17 cellular contexts compared by ENCODE assay signal in genomic region chr22:32830473-32830872, GRCh38. TPM values are rescaled to one million over a fixed set of nuclear protein-coding genes. Genes with fewer than 3 reads are reported as not detected.
DNase-seq lines count a peak whose midpoint lies in the region; ATAC-seq and TF ChIP-seq lines count a peak whose summit lies in the region.
"Had no signal": no experiment of that assay in that cellular context is flagged by ENCODE, and none has a peak within 500 bp of the region (broad histone marks: within the 10 kb centered on the region; RNA-seq: fewer than 3 reads in every experiment).

No MANE protein-coding gene starts in this region.

- peak; percentile 42 for DNase-seq in brain microvascular endothelial cell
- peak; percentile 72 for DNase-seq in left ventricle myocardium inferior
- no peak for DNase-seq in tibial nerve (ENCODE audit: low spot score in 2 of 2)
- DNase-seq in activated CD4-positive, alpha-beta T cell treated with anti-CD3 and anti-CD28 coated beads for 1 hour = no peak
- DNase-seq in T-cell = no peak
- no peak for DNase-seq in mesothelial cell of epicardium (ENCODE audit: low spot score in 2 of 2, unreplicated experiment in 2 of 2)
- no peak for DNase-seq in coronary artery (ENCODE audit: low spot score)
- DNase-seq: activated CD4-positive, CD25-positive, alpha-beta regulatory T cell treated with anti-CD3 and anti-CD28 coated beads, Interleukin-2, amount 50 U/mL, for 72 hours; activated naive CD8-positive, alpha-beta T cell treated with anti-CD3 and anti-CD28 coated beads, Interleukin-2, amount 50 U/mL, for 24 hours; activated T-cell treated with anti-CD3 and anti-CD28 coated beads, Interleukin-2, amount 50 U/mL, for 24 hours; effector CD4-positive, alpha-beta T cell; posterior cingulate gyrus; stimulated activated naive CD4-positive, alpha-beta T cell had no signal

- intact Hi-C loops in left ventricle myocardium inferior (cut with micrococcal nuclease) = no loop called here

- H3K27ac Mint-ChIP-seq in nephron (peak overlapping the region; percentile 18 to 63 (median 56)), T-cell (no peak overlapping the region), mesothelial cell of epicardium (no peak overlapping the region)
- H3K27ac Mint-ChIP-seq: activated naive CD8-positive, alpha-beta T cell treated with anti-CD3 and anti-CD28 coated beads, Interleukin-2, amount 50 U/mL, for 24 hours; activated T-cell treated with anti-CD3 and anti-CD28 coated beads, Interleukin-2, amount 50 U/mL, for 24 hours; memory B cell had no signal

- ATAC-seq in T-cell (replicated peaks in 1 of 4) = no peak
- ATAC-seq: activated naive CD8-positive, alpha-beta T cell treated with anti-CD3 and anti-CD28 coated beads, Interleukin-2, amount 50 U/mL, for 24 hours had no signal

- POLR2A ChIA-PET in T-cell (lab: Charles Lee) = interaction anchor here in 1 of 2 donors (0.6 kb wide), 1 partner anchor 299 kb away, joined by 3 read pairs; no protein-coding TSS in a partner anchor

- H3K4me1 ChIP-seq in left ventricle myocardium inferior (peaks cover 100% of the 10 kb centered on the region), tibial nerve (peaks cover 0 to 95% (median 62%) of the 10 kb centered on the region in 4 donors)
- H3K4me1 ChIP-seq: HAP-1 had no signal

- no peak for TF ChIP-seq POLR2A in tibial nerve (IDR thresholded peaks at IDR 0.05)

- CTCF ChIA-PET in T-cell (lab: Charles Lee) = no interaction called here

- H3K36me3 ChIP-seq in brain microvascular endothelial cell (replicated peaks) (peaks cover 78% of the 10 kb centered on the region), left ventricle myocardium inferior (peaks cover 44% of the 10 kb centered on the region), tibial nerve (peaks cover 0 to 23% (median 0%) of the 10 kb centered on the region in 3 donors)
- H3K36me3 ChIP-seq: HAP-1 had no signal

- H3K27me3 Mint-ChIP-seq in nephron (ENCODE audit: low read depth) (no peaks in the 10 kb centered on the region), T-cell (peaks cover 0 to 7% of the 10 kb centered on the region in 2 donors), mesothelial cell of epicardium (ENCODE audit: low read depth) (no peaks in the 10 kb centered on the region)
- H3K27me3 Mint-ChIP-seq: activated naive CD8-positive, alpha-beta T cell treated with anti-CD3 and anti-CD28 coated beads, Interleukin-2, amount 50 U/mL, for 24 hours; activated T-cell treated with anti-CD3 and anti-CD28 coated beads, Interleukin-2, amount 50 U/mL, for 24 hours had no signal

- WGBS in tibial nerve, 2 donors = 35 to 36% methylated on average over 11 of the region's 11 CpGs

- peak in 1 of 2 donors; percentile 53 for TF ChIP-seq EP300 in tibial nerve (IDR thresholded peaks at IDR 0.05)

- in situ Hi-C loops in brain microvascular endothelial cell (cut with HindIII; ENCODE audit: low pct_ligation_motif_present, low sequenced_read_pairs) = no loop called here

- peak overlapping the region; percentile 6 for H3K27ac ChIP-seq in brain microvascular endothelial cell
- peak overlapping the region; percentile 86 for H3K27ac ChIP-seq in left ventricle myocardium inferior (replicated peaks)
- peak overlapping the region in 3 of 4 donors; percentile 44 to 80 (median 72) for H3K27ac ChIP-seq in tibial nerve
- no peak overlapping the region for H3K27ac ChIP-seq in coronary artery

- H3K4me3 ChIP-seq in brain microvascular endothelial cell (ENCODE audit: low read depth, low read length) (no peak overlapping the region), left ventricle myocardium inferior (peak overlapping the region; percentile 18), tibial nerve (no peak overlapping the region), coronary artery (no peak overlapping the region)
- H3K4me3 ChIP-seq: HAP-1 had no signal

- no peaks in the 10 kb centered on the region for H3K27me3 ChIP-seq in brain microvascular endothelial cell (replicated peaks)
- H3K27me3 ChIP-seq in left ventricle myocardium inferior (ENCODE audit: low read depth) = no peaks in the 10 kb centered on the region
- H3K27me3 ChIP-seq in tibial nerve = no peaks in the 10 kb centered on the region

- H3K9me3 ChIP-seq in left ventricle myocardium inferior (replicated peaks) = no peaks in the 10 kb centered on the region
- no peaks in the 10 kb centered on the region for H3K9me3 ChIP-seq in tibial nerve
- H3K9me3 ChIP-seq: HAP-1 had no signal

- H3K4me1 Mint-ChIP-seq in nephron (peaks cover 79% of the 10 kb centered on the region), T-cell (peaks cover 12 to 16% (median 14%) of the 10 kb centered on the region in 3 donors), mesothelial cell of epicardium (peaks cover 35% of the 10 kb centered on the region)
- H3K4me1 Mint-ChIP-seq: memory B cell had no signal

- H3K36me3 Mint-ChIP-seq in nephron (ENCODE audit: low read depth) (peaks cover 5% of the 10 kb centered on the region), T-cell (no peaks in the 10 kb centered on the region), mesothelial cell of epicardium (peaks cover 3% of the 10 kb centered on the region)
- H3K36me3 Mint-ChIP-seq: memory B cell had no signal

- no peaks in the 10 kb centered on the region for H3K9me3 Mint-ChIP-seq in nephron
- no peaks in the 10 kb centered on the region for H3K9me3 Mint-ChIP-seq in T-cell
- no peaks in the 10 kb centered on the region for H3K9me3 Mint-ChIP-seq in mesothelial cell of epicardium
- H3K9me3 Mint-ChIP-seq: activated naive CD8-positive, alpha-beta T cell treated with anti-CD3 and anti-CD28 coated beads, Interleukin-2, amount 50 U/mL, for 24 hours; activated T-cell treated with anti-CD3 and anti-CD28 coated beads, Interleukin-2, amount 50 U/mL, for 24 hours; memory B cell had no signal

- H3K4me3 Mint-ChIP-seq in nephron = peak overlapping the region in 1 of 3 experiments; percentile 33
- H3K4me3 Mint-ChIP-seq in T-cell = no peak overlapping the region
- H3K4me3 Mint-ChIP-seq in mesothelial cell of epicardium = no peak overlapping the region
- H3K4me3 Mint-ChIP-seq: activated naive CD8-positive, alpha-beta T cell treated with anti-CD3 and anti-CD28 coated beads, Interleukin-2, amount 50 U/mL, for 24 hours; activated T-cell treated with anti-CD3 and anti-CD28 coated beads, Interleukin-2, amount 50 U/mL, for 24 hours; memory B cell had no signal

- TF ChIP-seq CTCF in brain microvascular endothelial cell (IDR thresholded peaks at IDR 0.05; ENCODE audit: low read depth, low read length, missing control alignments) (no peak), left ventricle myocardium inferior (IDR thresholded peaks at IDR 0.05; ENCODE audit: borderline replicate concordance) (no peak), nephron (IDR thresholded peaks at IDR 0.05; ENCODE audit: unreplicated experiment in 3 of 3) (no peak), tibial nerve (IDR thresholded peaks at IDR 0.05) (no peak), mesothelial cell of epicardium (IDR thresholded peaks at IDR 0.05; ENCODE audit: unreplicated experiment) (no peak), coronary artery (IDR thresholded peaks at IDR 0.05) (no peak)

RNA-seq across cellular contexts. Expression of gene TIMP3, which starts 29.0 kb away (rescaled TPM):
- total RNA-seq in left ventricle myocardium inferior (250 TPM), tibial nerve (1,000 to 10,000 TPM in 1 of 4 donors, 100 to 1,000 TPM in 3; 300 to 1,106 (median 939) TPM), T-cell (1 to 10 TPM in 3 of 5 donors, under 1 TPM in 2; 0.07 to 1.7 (median 1.1) TPM), mesothelial cell of epicardium (65.9 to 68.2 TPM (median 67.2 TPM) in 3 replicates)
- total RNA-seq: HT-29 had no signal

Comparison
In these comparisons a context has a peak if more than half of its experiments do, and no peak if none do; other contexts are left out.
1. DNase-seq: peak in brain microvascular endothelial cell (single experiment) and left ventricle myocardium inferior (single experiment); none in tibial nerve (0 of 2), activated CD4-positive, alpha-beta T cell treated with anti-CD3 and anti-CD28 coated beads for 1 hour (single experiment), T-cell (0 of 34), mesothelial cell of epicardium (0 of 2) and coronary artery (single experiment).
2. H3K27ac ChIP-seq: peak in brain microvascular endothelial cell (single experiment), left ventricle myocardium inferior (single experiment) and tibial nerve (3 of 4); none in coronary artery (0 of 2).
3. H3K27ac Mint-ChIP-seq: peak in nephron (3 of 3); none in T-cell (0 of 2) and mesothelial cell of epicardium (single experiment).
4. RNA of gene TIMP3, which starts 29.0 kb away (total RNA-seq): 300 to 1,106 TPM in tibial nerve, 250 TPM in left ventricle myocardium inferior (single experiment) and 65.9 to 68.2 TPM in mesothelial cell of epicardium; 0.07 to 1.7 TPM in T-cell; every median in the first group is over 10 times any median in the second.